24 cellular contexts compared by ENCODE assay signal in genomic region chr9:110531776-110532175, GRCh38. TPM values are rescaled to one million over a fixed set of nuclear protein-coding genes. Genes with fewer than 3 reads are reported as not detected.
A peak's percentile ranks its signal among the peaks of the same experiment; 100 is the strongest.
DNase-seq lines count a peak whose midpoint lies in the region; ATAC-seq and TF ChIP-seq lines count a peak whose summit lies in the region.
"Had no signal": no experiment of that assay in that cellular context is flagged by ENCODE, and none has a peak within 500 bp of the region (broad histone marks: within the 10 kb centered on the region; RNA-seq: fewer than 3 reads in every experiment).

No MANE protein-coding gene starts in this region.

- H3K27me3 Mint-ChIP-seq in natural killer cell (ENCODE audit: low read depth in 2 of 2) (no peaks in the 10 kb centered on the region), neural progenitor cell (ENCODE audit: insufficient read depth, low read depth) (no peaks in the 10 kb centered on the region)

- H3K9ac ChIP-seq in BLaER1: no peak overlapping the region
- no peak overlapping the region for H3K9ac ChIP-seq in neural progenitor cell

- peak overlapping the region; percentile 61 for H3K4me2 ChIP-seq in BLaER1
- H3K4me2 ChIP-seq in neural progenitor cell: no peak overlapping the region

- H3K4me1 Mint-ChIP-seq in natural killer cell (no peaks in the 10 kb centered on the region), neural progenitor cell (no peaks in the 10 kb centered on the region)
- H3K4me1 Mint-ChIP-seq: CD4-positive, CD25-positive, alpha-beta regulatory T cell; naive B cell had no signal

- H4K20me1 ChIP-seq in BLaER1 (no peaks in the 10 kb centered on the region), neural progenitor cell (ENCODE audit: low read depth) (no peaks in the 10 kb centered on the region)

- no peaks in the 10 kb centered on the region for H3K79me2 ChIP-seq in neural progenitor cell (ENCODE audit: low read depth)

- ATAC-seq in natural killer cell: no peak
- ATAC-seq in GM19455 (IDR thresholded peaks at IDR 0.05; ENCODE audit: unreplicated experiment): no peak
- ATAC-seq in HG03342 (IDR thresholded peaks at IDR 0.05; ENCODE audit: unreplicated experiment): no peak
- ATAC-seq: gastroesophageal sphincter, Panc1, right cardiac atrium had no signal

- H3K4me1 ChIP-seq in BLaER1 (peaks cover 24% of the 10 kb centered on the region), neural progenitor cell (no peaks in the 10 kb centered on the region)
- H3K4me1 ChIP-seq: breast epithelium had no signal

- H3K9me3 Mint-ChIP-seq in natural killer cell: peaks cover 7 to 9% of the 10 kb centered on the region in 2 donors
- peaks cover 3% of the 10 kb centered on the region for H3K9me3 Mint-ChIP-seq in neural progenitor cell

- H3K27ac ChIP-seq in BLaER1 (no peak overlapping the region), neural progenitor cell (no peak overlapping the region)
- H3K27ac ChIP-seq: breast epithelium, gastroesophageal sphincter, WERI-Rb-1 had no signal

- H3K4me3 ChIP-seq in BLaER1 (no peak overlapping the region), fibroblast of the aortic adventitia (ENCODE audit: low read depth, low read length) (no peak overlapping the region), neural progenitor cell (no peak overlapping the region)
- H3K4me3 ChIP-seq: breast epithelium, gastroesophageal sphincter, MG63 had no signal

- no peaks in the 10 kb centered on the region for H3F3A ChIP-seq in neural progenitor cell (ENCODE audit: low read depth)

- no peaks in the 10 kb centered on the region for H3K36me3 ChIP-seq in BLaER1
- H3K36me3 ChIP-seq in neural progenitor cell: no peaks in the 10 kb centered on the region
- H3K36me3 ChIP-seq: breast epithelium, gastroesophageal sphincter, WERI-Rb-1 had no signal

- intact Hi-C loops in natural killer cell (cut with micrococcal nuclease): no loop called here

- H2AFZ ChIP-seq in neural progenitor cell (replicated peaks): no peak overlapping the region

- H3K27ac Mint-ChIP-seq in natural killer cell (no peak overlapping the region), neural progenitor cell (no peak overlapping the region)
- H3K27ac Mint-ChIP-seq: CD4-positive, CD25-positive, alpha-beta regulatory T cell; dendritic cell treated with granulocyte-macrophage colony-stimulating factor and Interleukin-4, amounts not matched to agents 40 ng/mL and 50 ng/mL, for 4 days; H9; naive B cell had no signal

- H3K4me3 Mint-ChIP-seq in natural killer cell (no peak overlapping the region), neural progenitor cell (no peak overlapping the region)
- H3K4me3 Mint-ChIP-seq: CD4-positive, CD25-positive, alpha-beta regulatory T cell; dendritic cell treated with granulocyte-macrophage colony-stimulating factor and Interleukin-4, amounts not matched to agents 40 ng/mL and 50 ng/mL, for 4 days; H9; naive B cell had no signal

- DNase-seq in HCEC 1CT: peak; percentile 96
- DNase-seq in SW480 (ENCODE audit: low spot score): peak; percentile 13
- DNase-seq in fibroblast of the aortic adventitia (ENCODE audit: low read depth): peak; percentile 66
- no peak for DNase-seq in natural killer cell
- no peak for DNase-seq in neural progenitor cell (ENCODE audit: low spot score)
- DNase-seq: activated CD8-positive, alpha-beta memory T cell treated with anti-CD3 and anti-CD28 coated beads, Interleukin-2, amount 50 U/mL, for 48 hours; CD4-positive, CD25-positive, alpha-beta regulatory T cell; DMS153; H9; MG63; naive B cell; NCI-H187; NK-92 treated with Interleukin-12 subunit alpha and Interleukin-12 subunit beta, amount 100 ng/mL, for 24 hours; right cardiac atrium; WERI-Rb-1 had no signal

- no peak for TF ChIP-seq CTCF in fibroblast of the aortic adventitia (IDR thresholded peaks at IDR 0.05; ENCODE audit: insufficient read depth, low read length)
- TF ChIP-seq CTCF in natural killer cell (IDR thresholded peaks at IDR 0.05): no peak
- TF ChIP-seq CTCF in neural progenitor cell (IDR thresholded peaks at IDR 0.05): no peak

- no peaks in the 10 kb centered on the region for H3K27me3 ChIP-seq in BLaER1
- no peaks in the 10 kb centered on the region for H3K27me3 ChIP-seq in neural progenitor cell
- H3K27me3 ChIP-seq: breast epithelium, gastroesophageal sphincter, MG63 had no signal

- H3K9me3 ChIP-seq in BLaER1 (peaks cover 23% of the 10 kb centered on the region), neural progenitor cell (ENCODE audit: low read depth) (no peaks in the 10 kb centered on the region)
- H3K9me3 ChIP-seq: breast epithelium, gastroesophageal sphincter had no signal

- H3K36me3 Mint-ChIP-seq in natural killer cell: no peaks in the 10 kb centered on the region
- H3K36me3 Mint-ChIP-seq in neural progenitor cell: no peaks in the 10 kb centered on the region
- H3K36me3 Mint-ChIP-seq: CD4-positive, CD25-positive, alpha-beta regulatory T cell; naive B cell had no signal

RNA-seq across cellular contexts. Expression of gene SVEP1, which starts 47.8 kb away (rescaled TPM):
- total RNA-seq in fibroblast of the aortic adventitia (ENCODE audit: low replicate concordance) (50.2 and 101 TPM in 2 replicates), natural killer cell (not detected), neural progenitor cell (ENCODE audit: low replicate concordance) (0.56 and 0.74 TPM in 2 replicates)
- total RNA-seq: SK-MEL-5; T-helper 2 cell treated with Interferon-gamma antibody and Interleukin-4, amounts not matched to agents 100 ng/mL and 5 ng/mL, for 36 hours had no signal

Comparison
In these comparisons a context has a peak if more than half of its experiments do, and no peak if none do; other contexts are left out.
1. DNase-seq: peak in HCEC 1CT (single experiment), SW480 (single experiment) and fibroblast of the aortic adventitia (single experiment); none in natural killer cell (single experiment) and neural progenitor cell (single experiment).
2. RNA of gene SVEP1, which starts 47.8 kb away (total RNA-seq): 50.2 to 101 TPM in fibroblast of the aortic adventitia; 0.56 to 0.74 TPM in neural progenitor cell and not detected in natural killer cell; every median in the first group is over 10 times any median in the second.